ENCODE assay signal across 23 cellular contexts in the genomic region with DNA sequence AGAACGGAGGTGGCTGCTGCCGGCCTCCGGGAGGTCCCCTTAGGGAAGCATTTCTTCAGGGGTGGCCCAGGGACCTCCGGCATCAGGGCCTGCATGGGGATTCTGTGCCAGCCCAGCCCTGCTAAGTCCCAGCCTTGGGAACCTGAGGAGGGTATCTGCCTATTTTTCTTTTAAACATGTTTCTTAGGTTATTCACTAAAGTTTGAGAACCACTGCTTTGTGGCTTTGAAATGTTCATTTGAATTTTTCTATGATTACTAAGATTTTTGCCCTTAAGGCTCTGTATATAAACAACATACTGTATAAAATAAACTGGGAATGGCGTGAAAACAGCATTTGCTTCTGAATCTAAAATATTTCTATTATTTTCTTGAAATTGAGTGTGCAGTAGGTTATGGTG. TPM values are rescaled to one million over a fixed set of nuclear protein-coding genes. Genes with fewer than 3 reads are reported as not detected.
DNase-seq lines count a peak whose midpoint lies in the region; ATAC-seq and TF ChIP-seq lines count a peak whose summit lies in the region.
"Had no signal": no experiment of that assay in that cellular context is flagged by ENCODE, and none has a peak within 500 bp of the region (broad histone marks: within the 10 kb centered on the region; RNA-seq: fewer than 3 reads in every experiment).

No MANE protein-coding gene starts in this region.

- no peaks in the 10 kb centered on the region for H3K9me3 Mint-ChIP-seq in stimulated activated memory B cell treated with anti-CD40 and anti-IgM and Interleukin-4, amounts not matched to agents 10 μg/mL and 1 μg/mL and 100 μg/mL, for 72 hours
- H3K9me3 Mint-ChIP-seq: CD8-positive, alpha-beta T cell; GM23338; H9; IgD-negative memory B cell had no signal

- H3K27me3 Mint-ChIP-seq in stimulated activated memory B cell treated with anti-CD40 and anti-IgM and Interleukin-4, amounts not matched to agents 10 μg/mL and 1 μg/mL and 100 μg/mL, for 72 hours = no peaks in the 10 kb centered on the region
- H3K27me3 Mint-ChIP-seq: IgD-negative memory B cell had no signal

- peaks cover 17% of the 10 kb centered on the region for H3K4me1 Mint-ChIP-seq in stimulated activated memory B cell treated with anti-CD40 and anti-IgM and Interleukin-4, amounts not matched to agents 10 μg/mL and 1 μg/mL and 100 μg/mL, for 72 hours

- H3K9ac ChIP-seq in BLaER1 treated with 17β-estradiol and CSF1 and Interleukin-3, amounts not matched to agents 10 nM and 100 nM = peak overlapping the region in 3 of 11 experiments; percentile 15 to 25 (median 21); a peak in 1 of 22 replicates
- no peak overlapping the region for H3K9ac ChIP-seq in colonic mucosa (ENCODE audit: low read depth in 2 of 2, low read length in 2 of 2)
- H3K9ac ChIP-seq: KMS-11 had no signal

- peak overlapping the region; percentile 71 for H3K27ac Mint-ChIP-seq in stimulated activated memory B cell treated with anti-CD40 and anti-IgM and Interleukin-4, amounts not matched to agents 10 μg/mL and 1 μg/mL and 100 μg/mL, for 72 hours
- H3K27ac Mint-ChIP-seq: CD8-positive, alpha-beta T cell; GM23338 had no signal

- peaks cover 0 to 3% (median 0%) of the 10 kb centered on the region in 11 experiments; a peak in 3 of 22 replicates for H4K20me1 ChIP-seq in BLaER1 treated with 17β-estradiol and CSF1 and Interleukin-3, amounts not matched to agents 10 nM and 100 nM

- H3K4me3 ChIP-seq in BLaER1 treated with 17β-estradiol and CSF1 and Interleukin-3, amounts not matched to agents 10 nM and 100 nM = no peak overlapping the region; a peak in 1 of 20 replicates
- no peak overlapping the region for H3K4me3 ChIP-seq in colonic mucosa
- H3K4me3 ChIP-seq: GM23338, Peyer's patch had no signal

- peaks cover 20 to 68% (median 32%) of the 10 kb centered on the region in 11 experiments; a peak in 21 of 22 replicates for H3K36me3 ChIP-seq in BLaER1 treated with 17β-estradiol and CSF1 and Interleukin-3, amounts not matched to agents 10 nM and 100 nM
- H3K36me3 ChIP-seq in colonic mucosa = peaks cover 15% of the 10 kb centered on the region

- peak overlapping the region in 9 of 11 experiments; percentile 29 to 97 (median 80); a peak in 17 of 22 replicates for H3K4me2 ChIP-seq in BLaER1 treated with 17β-estradiol and CSF1 and Interleukin-3, amounts not matched to agents 10 nM and 100 nM
- H3K4me2 ChIP-seq: GM23338, KMS-11 had no signal

- H3K36me3 Mint-ChIP-seq in stimulated activated memory B cell treated with anti-CD40 and anti-IgM and Interleukin-4, amounts not matched to agents 10 μg/mL and 1 μg/mL and 100 μg/mL, for 72 hours = peaks cover 71% of the 10 kb centered on the region

- no peaks in the 10 kb centered on the region for H3K9me3 ChIP-seq in BLaER1 treated with 17β-estradiol and CSF1 and Interleukin-3, amounts not matched to agents 10 nM and 100 nM (replicated peaks in 1 of 11)
- H3K9me3 ChIP-seq in colonic mucosa = no peaks in the 10 kb centered on the region
- H3K9me3 ChIP-seq: Caco-2, Peyer's patch had no signal

- intact Hi-C loops in colonic mucosa (cut with DNase I) = no loop called here

- no peak overlapping the region; a peak in 1 of 22 replicates for H3K27ac ChIP-seq in BLaER1 treated with 17β-estradiol and CSF1 and Interleukin-3, amounts not matched to agents 10 nM and 100 nM
- no peak overlapping the region for H3K27ac ChIP-seq in colonic mucosa
- H3K27ac ChIP-seq: C4-2B, KMS-11, Peyer's patch had no signal

- no peaks in the 10 kb centered on the region for H3K27me3 ChIP-seq in BLaER1 treated with 17β-estradiol and CSF1 and Interleukin-3, amounts not matched to agents 10 nM and 100 nM
- H3K27me3 ChIP-seq in colonic mucosa = no peaks in the 10 kb centered on the region
- H3K27me3 ChIP-seq: Peyer's patch had no signal

- H3K4me1 ChIP-seq in BLaER1 treated with 17β-estradiol and CSF1 and Interleukin-3, amounts not matched to agents 10 nM and 100 nM = peaks cover 26 to 73% (median 70%) of the 10 kb centered on the region in 10 experiments
- no peaks in the 10 kb centered on the region for H3K4me1 ChIP-seq in colonic mucosa
- H3K4me1 ChIP-seq: Caco-2, Peyer's patch had no signal

- ATAC-seq in stimulated activated memory B cell treated with anti-CD40 and anti-IgM and Interleukin-4, amounts not matched to agents 10 μg/mL and 1 μg/mL and 100 μg/mL, for 72 hours = no peak
- ATAC-seq in GM19395 (IDR thresholded peaks at IDR 0.05; ENCODE audit: unreplicated experiment) (no peak), left lobe of liver (no peak)
- ATAC-seq: CD8-positive, alpha-beta T cell; GM23338; SK-N-SH treated with all-trans-retinoic acid at 6 μM for 48 hours had no signal

- DNase-seq in M059J (ENCODE audit: low read depth) (peak; percentile 20), astrocyte of the hippocampus (ENCODE audit: low read depth, low spot score) (peak; percentile 2), colonic mucosa (no peak), left lobe of liver (ENCODE audit: low spot score) (no peak)
- DNase-seq: AML-193; Caco-2; CD8-positive, alpha-beta T cell; H9; NCI-H1048; NCI-H1694; NCI-H2029 treated with DMSO at 0.1 percent for 48 hours; NCI-H446 treated with DMSO at 0.1 percent for 48 hours; NCI-H526 treated with DMSO at 0.1 percent for 48 hours; Peyer's patch; SIG-M5 had no signal

- no peak for TF ChIP-seq CTCF in colonic mucosa (IDR thresholded peaks at IDR 0.05)

- H3K4me3 Mint-ChIP-seq in stimulated activated memory B cell treated with anti-CD40 and anti-IgM and Interleukin-4, amounts not matched to agents 10 μg/mL and 1 μg/mL and 100 μg/mL, for 72 hours = no peak overlapping the region
- H3K4me3 Mint-ChIP-seq: CD8-positive, alpha-beta T cell; GM23338; H9; IgD-negative memory B cell had no signal

RNA-seq across cellular contexts. Expression of gene FAN1, which starts 24.4 kb away (rescaled TPM):
- 9.6 and 13.5 TPM in 2 replicates for total RNA-seq in M059J (2014; rRNA removed; shearing (Covaris generic))
- total RNA-seq in colonic mucosa = 10 to 100 TPM; 12.0 to 22.2 TPM
- total RNA-seq in left lobe of liver = 14.2 TPM

Comparison
In these comparisons a context has a peak if more than half of its experiments do, and no peak if none do; other contexts are left out.
1. DNase-seq: peak in M059J (single experiment) and astrocyte of the hippocampus (single experiment); none in colonic mucosa (single experiment) and left lobe of liver (single experiment).